ENCODE assay signal across 9 cellular contexts in the genomic region with DNA sequence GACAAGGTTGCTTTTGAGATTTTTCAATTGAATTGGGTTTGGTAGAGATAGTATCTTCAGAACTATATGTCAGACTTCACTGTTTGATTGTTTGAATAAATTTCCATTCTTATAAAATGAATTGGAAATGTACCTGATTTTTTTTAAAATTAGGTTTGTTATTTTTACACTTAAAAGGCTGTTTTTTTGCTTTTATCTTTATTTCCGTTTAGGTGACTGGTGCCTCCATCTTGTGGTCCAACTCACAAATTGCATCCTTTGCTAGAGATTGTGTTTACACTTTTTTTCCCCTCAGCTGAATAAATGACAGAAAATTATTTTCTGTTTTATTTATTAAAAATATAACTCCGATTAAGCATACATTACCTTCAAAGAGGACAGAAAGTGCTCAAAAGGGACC. TPM values are rescaled to one million over a fixed set of nuclear protein-coding genes. Genes with fewer than 3 reads are reported as not detected.
DNase-seq lines count a peak whose midpoint lies in the region; ATAC-seq, FAIRE-seq and TF ChIP-seq lines count a peak whose summit lies in the region.
"Had no signal": no experiment of that assay in that cellular context is flagged by ENCODE, and none has a peak within 500 bp of the region (broad histone marks: within the 10 kb centered on the region; RNA-seq: fewer than 3 reads in every experiment).

No MANE protein-coding gene starts in this region.

- H3K9me3 ChIP-seq in adrenal gland (replicated peaks in 1 of 3): no peaks in the 10 kb centered on the region
- no peaks in the 10 kb centered on the region for H3K9me3 ChIP-seq in ovary
- H3K9me3 ChIP-seq: colonic mucosa had no signal

- DNase-seq in AG20443 (ENCODE audit: low spot score) (peak; percentile 20), GM18507 (ENCODE audit: extremely low spot score, insufficient read length, low read depth) (no peak), adrenal gland (no peak), left kidney (ENCODE audit: low read depth, low spot score) (peak; percentile 30), DMS153 treated with DMSO at 0.1 percent for 48 hours (lab: John Stamatoyannopoulos, UW; ENCODE audit: unreplicated experiment) (no peak), occipital lobe (lab: John Stamatoyannopoulos, UW) (no peak), ovary (no peak)
- DNase-seq: colonic mucosa had no signal

- H3K27ac ChIP-seq in adrenal gland (no peak overlapping the region), ovary (no peak overlapping the region)
- H3K27ac ChIP-seq: colonic mucosa had no signal

- H3K4me1 ChIP-seq in adrenal gland (replicated peaks in 1 of 2) (no peaks in the 10 kb centered on the region), ovary (ENCODE audit: insufficient read depth) (no peaks in the 10 kb centered on the region)
- H3K4me1 ChIP-seq: colonic mucosa had no signal

- FAIRE-seq in GM18507 (lab: Jason Lieb, UNC): peak; percentile 33

- no peak for ATAC-seq in HG03095 (IDR thresholded peaks at IDR 0.05; ENCODE audit: unreplicated experiment)

- H3K4me3 ChIP-seq in adrenal gland: no peak overlapping the region
- no peak overlapping the region for H3K4me3 ChIP-seq in ovary
- H3K4me3 ChIP-seq: colonic mucosa had no signal

- H3K36me3 ChIP-seq in adrenal gland (replicated peaks in 1 of 2) (no peaks in the 10 kb centered on the region), ovary (no peaks in the 10 kb centered on the region)
- H3K36me3 ChIP-seq: colonic mucosa had no signal

- intact Hi-C loops in adrenal gland (cut with DNase I): loop anchor here in 1 of 2 donors (10.0 kb wide), 1 partner anchor 684 kb away; no protein-coding TSS in a partner anchor
- intact Hi-C loops in ovary (cut with DNase I): no loop called here

- no peaks in the 10 kb centered on the region for H3K27me3 ChIP-seq in adrenal gland
- no peaks in the 10 kb centered on the region for H3K27me3 ChIP-seq in ovary
- H3K27me3 ChIP-seq: colonic mucosa had no signal

- TF ChIP-seq POLR2A in adrenal gland (IDR thresholded peaks at IDR 0.05) (no peak), ovary (IDR thresholded peaks at IDR 0.05) (no peak)

- 19 to 48% (median 24%) methylated on average over 2 of the region's 2 CpGs for WGBS in adrenal gland, 4 donors
- WGBS in ovary, 3 donors: 34 to 47% (median 37%) methylated on average over 2 of the region's 2 CpGs

- TF ChIP-seq CTCF in adrenal gland (IDR thresholded peaks at IDR 0.05) (peak in 5 of 6 experiments; percentile 28 to 55 (median 38)), ovary (IDR thresholded peaks at IDR 0.05) (no peak)

- TF ChIP-seq EP300 in ovary (IDR thresholded peaks at IDR 0.05): no peak

RNA-seq across cellular contexts. Expression of a gene that starts 15.6 kb away (rescaled TPM):
- 10 to 100 TPM; 12.0 to 52.6 (median 26.9) TPM for total RNA-seq in adrenal gland
- polyA plus RNA-seq in adrenal gland: 100 to 1,000 TPM in 1 of 3 donors, 10 to 100 TPM in 2; 40.4 to 127 (median 49.4) TPM
- total RNA-seq in occipital lobe: 24.0 TPM
- total RNA-seq in ovary: 10 to 100 TPM; 24.8 to 39.7 (median 30.0) TPM
- polyA plus RNA-seq in ovary: 10 to 100 TPM; 40.1 to 81.7 TPM

RNA-seq across cellular contexts. Expression of a gene that starts 15.7 kb away (rescaled TPM):
- 10 to 100 TPM in 4 of 8 donors, 1 to 10 TPM in 4; 7.6 to 16.8 (median 9.7) TPM for total RNA-seq in adrenal gland
- 10 to 100 TPM in 1 of 3 donors, 1 to 10 TPM in 2; 3.7 to 11.6 (median 5.3) TPM for polyA plus RNA-seq in adrenal gland
- total RNA-seq in occipital lobe: 34.6 TPM
- 10 to 100 TPM in 2 of 7 donors, 1 to 10 TPM in 5; 7.4 to 12.4 (median 8.7) TPM for total RNA-seq in ovary
- 1 to 10 TPM; 6.2 to 7.5 TPM for polyA plus RNA-seq in ovary

Comparison
In these comparisons a context has a peak if more than half of its experiments do, and no peak if none do; other contexts are left out.
1. DNase-seq: peak in AG20443 (single experiment) and left kidney (single experiment); none in GM18507 (single experiment), adrenal gland (0 of 7), DMS153 treated with DMSO at 0.1 percent for 48 hours (single experiment), occipital lobe (single experiment) and ovary (0 of 5).
2. CTCF ChIP-seq: peak in adrenal gland (5 of 6); none in ovary (0 of 3).